Comparison of ENCODE assay signal across 22 cellular contexts in genomic region chr2:1494257-1494656, GRCh38.
"Had no signal": no experiment of that assay in that cellular context is flagged by ENCODE, and none has a peak within 500 bp of the region (broad histone marks: within the 10 kb centered on the region; RNA-seq: fewer than 3 reads in every experiment).

No MANE protein-coding gene starts in this region.

- H3K9me3 ChIP-seq: esophagus muscularis mucosa, gastrocnemius medialis, heart right ventricle, psoas muscle, thyroid gland, upper lobe of left lung, vagina had no signal

- ATAC-seq: gastrocnemius medialis, left lobe of liver, psoas muscle had no signal

- H3K27me3 ChIP-seq: gastrocnemius medialis, thyroid gland, upper lobe of left lung, vagina had no signal

- H3K4me1 Mint-ChIP-seq: nephron had no signal

- H3K9me3 Mint-ChIP-seq: naive B cell, nephron had no signal

- H3K36me3 Mint-ChIP-seq: naive B cell had no signal

- H3K4me3 Mint-ChIP-seq: naive B cell, nephron had no signal

- H3K27ac Mint-ChIP-seq: nephron had no signal

- H3K36me3 ChIP-seq: gastrocnemius medialis, upper lobe of left lung, vagina had no signal

- H3K27ac ChIP-seq: dorsolateral prefrontal cortex, epithelial cell of prostate, esophagus muscularis mucosa, gastrocnemius medialis, parathyroid adenoma, psoas muscle, vagina had no signal

- H3K4me3 ChIP-seq: dorsolateral prefrontal cortex, esophagus muscularis mucosa, gastrocnemius medialis, heart right ventricle, lung, psoas muscle, thyroid gland, upper lobe of left lung, vagina had no signal

- DNase-seq: cortex of kidney; effector memory CD4-positive, alpha-beta T cell; gastrocnemius medialis; heart right ventricle; islet precursor cell; mesenchymal stem cell; naive B cell; occipital lobe; psoas muscle; retina; stimulated activated CD4-positive, alpha-beta T cell treated with anti-CD3 and anti-CD28 coated beads, Interleukin-2, amount 100 ng/mL, for 48 hours; stimulated activated naive CD4-positive, alpha-beta T cell treated with Interleukin-2 at 50 U/mL for 16 hours; upper lobe of left lung had no signal

- H3K4me1 ChIP-seq: gastrocnemius medialis, parathyroid adenoma, psoas muscle, thyroid gland, vagina had no signal
